16 cellular contexts compared by ENCODE assay signal in genomic region chr20:2655331-2656116, GRCh38. TPM values are rescaled to one million over a fixed set of nuclear protein-coding genes. Genes with fewer than 3 reads are reported as not detected.
A peak's percentile ranks its signal among the peaks of the same experiment; 100 is the strongest.
DNase-seq lines count a peak whose midpoint lies in the region; ATAC-seq and TF ChIP-seq lines count a peak whose summit lies in the region.
"Had no signal": no experiment of that assay in that cellular context is flagged by ENCODE, and none has a peak within 500 bp of the region (broad histone marks: within the 10 kb centered on the region; RNA-seq: fewer than 3 reads in every experiment).

No MANE protein-coding gene starts in this region.

- no peak for DNase-seq in activated T-cell treated with anti-CD3 and anti-CD28 coated beads, Interleukin-2, amount 50 U/mL, for 24 hours
- no peak for DNase-seq in activated T-cell treated with anti-CD3 and anti-CD28 coated beads, Interleukin-2, amount 50 U/mL, for 48 hours
- DNase-seq in activated CD8-positive, alpha-beta T cell treated with anti-CD3 and anti-CD28 coated beads, Interleukin-2, amount 10 ng/mL, durations not matched to agents 7 days and 5 days = no peak
- DNase-seq in nephron progenitor cell = no peak
- no peak for DNase-seq in HK-2 (ENCODE audit: unreplicated experiment)
- DNase-seq in smooth muscle cell (lab: John Stamatoyannopoulos, UW; ENCODE audit: unreplicated experiment) = no peak
- DNase-seq in AG08396 (ENCODE audit: low spot score) = no peak
- DNase-seq: gastrocnemius medialis; HCEC 1CT; NCI-H526; stimulated activated CD4-positive, alpha-beta T cell treated with anti-CD3 and anti-CD28 coated beads, Interleukin-4, amount 100 ng/mL, for 1 hour; stimulated activated naive B cell treated with anti-CD40 and anti-IgM and Interleukin-4, amounts not matched to agents 10 μg/mL and 1 μg/mL and 100 μg/mL, for 72 hours had no signal

- CTCF ChIA-PET in HEK293 (lab: Yijun Ruan, JAX) = interaction anchor here (1.1 to 16.0 kb wide), 3 partner anchors 11 to 134 kb away, joined by 3 to 166 read pairs (median 7); no protein-coding TSS in a partner anchor
- CTCF ChIA-PET in activated CD8-positive, alpha-beta T cell treated with anti-CD3 and anti-CD28 coated beads, Interleukin-2, amount 10 ng/mL, durations not matched to agents 7 days and 5 days (lab: Charles Lee) = interaction anchor here (1.1 to 6.8 kb wide), 2 partner anchors 8 to 133 kb away, joined by 5 to 50 read pairs; partner anchors contain the start of gene IDH3B

- no peak for TF ChIP-seq CTCF in HEK293 (tag by site-specific recombination; IDR thresholded peaks at IDR 0.05)
- TF ChIP-seq CTCF in nephron progenitor cell (IDR thresholded peaks at IDR 0.05) = no peak
- TF ChIP-seq CTCF in smooth muscle cell (IDR thresholded peaks at IDR 0.05; ENCODE audit: borderline replicate concordance, insufficient read depth, poor library complexity, severe bottlenecking) = no peak

- WGBS in smooth muscle cell (ENCODE audit: low lambda C conversion rate) = 96% methylated on average over 17 of the region's 17 CpGs

- no peaks in the 10 kb centered on the region for H3K27me3 Mint-ChIP-seq in activated T-cell treated with anti-CD3 and anti-CD28 coated beads, Interleukin-2, amount 50 U/mL, for 24 hours
- no peaks in the 10 kb centered on the region for H3K27me3 Mint-ChIP-seq in activated CD8-positive, alpha-beta T cell treated with anti-CD3 and anti-CD28 coated beads, Interleukin-2, amount 10 ng/mL, durations not matched to agents 7 days and 5 days (ENCODE audit: low read depth)
- peaks cover 3% of the 10 kb centered on the region for H3K27me3 Mint-ChIP-seq in nephron progenitor cell (ENCODE audit: low read depth, poor library complexity)
- H3K27me3 Mint-ChIP-seq: stimulated activated naive B cell treated with anti-CD40 and anti-IgM and Interleukin-4, amounts not matched to agents 10 μg/mL and 1 μg/mL and 100 μg/mL, for 72 hours had no signal

- peaks cover 35% of the 10 kb centered on the region for H3K79me2 ChIP-seq in smooth muscle cell (ENCODE audit: low read depth)

- peaks cover 30% of the 10 kb centered on the region for H4K20me1 ChIP-seq in smooth muscle cell (ENCODE audit: low read depth)

- ATAC-seq in activated CD8-positive, alpha-beta T cell treated with anti-CD3 and anti-CD28 coated beads, Interleukin-2, amount 10 ng/mL, durations not matched to agents 7 days and 5 days = no peak
- ATAC-seq: gastrocnemius medialis; Right ventricle myocardium inferior; stimulated activated naive B cell treated with anti-CD40 and anti-IgM and Interleukin-4, amounts not matched to agents 10 μg/mL and 1 μg/mL and 100 μg/mL, for 72 hours had no signal

- H3K27me3 ChIP-seq in smooth muscle cell (ENCODE audit: low read depth) = no peaks in the 10 kb centered on the region
- H3K27me3 ChIP-seq: gastrocnemius medialis had no signal

- H3F3A ChIP-seq in smooth muscle cell (ENCODE audit: low read depth) = peaks cover 33% of the 10 kb centered on the region

- peak overlapping the region; percentile 96 for H3K27ac Mint-ChIP-seq in activated T-cell treated with anti-CD3 and anti-CD28 coated beads, Interleukin-2, amount 50 U/mL, for 24 hours
- peak overlapping the region; percentile 89 for H3K27ac Mint-ChIP-seq in activated CD8-positive, alpha-beta T cell treated with anti-CD3 and anti-CD28 coated beads, Interleukin-2, amount 10 ng/mL, durations not matched to agents 7 days and 5 days
- peak overlapping the region; percentile 85 for H3K27ac Mint-ChIP-seq in nephron progenitor cell

- 0 out of 2 replicates have a peak overlapping the region, but pooled peaks have one; percentile 11 for H3K27ac ChIP-seq in HEK293 (ENCODE audit: extremely low read depth, low read depth, low read length)
- no peak overlapping the region for H3K27ac ChIP-seq in smooth muscle cell (ENCODE audit: low read depth)
- H3K27ac ChIP-seq: gastrocnemius medialis had no signal

- no peak overlapping the region for H3K4me2 ChIP-seq in smooth muscle cell

- H3K4me3 ChIP-seq in HEK293 (ENCODE audit: low read depth, low read length) (no peak overlapping the region), smooth muscle cell (no peak overlapping the region)
- H3K4me3 ChIP-seq: gastrocnemius medialis had no signal

- no peaks in the 10 kb centered on the region for H3K9me3 Mint-ChIP-seq in activated T-cell treated with anti-CD3 and anti-CD28 coated beads, Interleukin-2, amount 50 U/mL, for 24 hours
- no peaks in the 10 kb centered on the region for H3K9me3 Mint-ChIP-seq in activated CD8-positive, alpha-beta T cell treated with anti-CD3 and anti-CD28 coated beads, Interleukin-2, amount 10 ng/mL, durations not matched to agents 7 days and 5 days (ENCODE audit: insufficient read depth)
- no peaks in the 10 kb centered on the region for H3K9me3 Mint-ChIP-seq in nephron progenitor cell
- H3K9me3 Mint-ChIP-seq: stimulated activated naive B cell treated with anti-CD40 and anti-IgM and Interleukin-4, amounts not matched to agents 10 μg/mL and 1 μg/mL and 100 μg/mL, for 72 hours had no signal

- H3K9ac ChIP-seq in smooth muscle cell (ENCODE audit: low read depth) = no peak overlapping the region

- H3K36me3 ChIP-seq in HEK293 (ENCODE audit: control insufficient read depth in 2 of 2, insufficient read depth in 1 of 2, low read length in 2 of 2) (peaks cover 42 to 77% of the 10 kb centered on the region in 2 experiments), smooth muscle cell (ENCODE audit: low read depth) (no peaks in the 10 kb centered on the region)

- H2AFZ ChIP-seq in smooth muscle cell (ENCODE audit: low read depth) = no peak overlapping the region

- H3K9me3 ChIP-seq in HEK293 (ENCODE audit: control insufficient read depth, insufficient read depth, low read depth, low read length) (no peaks in the 10 kb centered on the region), smooth muscle cell (replicated peaks; ENCODE audit: low read depth) (no peaks in the 10 kb centered on the region)
- H3K9me3 ChIP-seq: gastrocnemius medialis had no signal

- H3K4me1 ChIP-seq in HEK293 (ENCODE audit: control insufficient read depth, insufficient read depth, low read length) (peaks cover 7% of the 10 kb centered on the region), smooth muscle cell (ENCODE audit: low read depth) (peaks cover 17% of the 10 kb centered on the region)

- H3K4me3 Mint-ChIP-seq in activated T-cell treated with anti-CD3 and anti-CD28 coated beads, Interleukin-2, amount 50 U/mL, for 24 hours = peak overlapping the region; percentile 91
- peak overlapping the region; percentile 88 for H3K4me3 Mint-ChIP-seq in activated CD8-positive, alpha-beta T cell treated with anti-CD3 and anti-CD28 coated beads, Interleukin-2, amount 10 ng/mL, durations not matched to agents 7 days and 5 days
- H3K4me3 Mint-ChIP-seq in nephron progenitor cell = no peak overlapping the region

- H3K36me3 Mint-ChIP-seq in activated T-cell treated with anti-CD3 and anti-CD28 coated beads, Interleukin-2, amount 50 U/mL, for 24 hours (ENCODE audit: low read depth) = peaks cover 87% of the 10 kb centered on the region
- peaks cover 74% of the 10 kb centered on the region for H3K36me3 Mint-ChIP-seq in activated CD8-positive, alpha-beta T cell treated with anti-CD3 and anti-CD28 coated beads, Interleukin-2, amount 10 ng/mL, durations not matched to agents 7 days and 5 days (ENCODE audit: low read depth)
- peaks cover 56% of the 10 kb centered on the region for H3K36me3 Mint-ChIP-seq in nephron progenitor cell (ENCODE audit: low read depth)

- H3K4me1 Mint-ChIP-seq in activated T-cell treated with anti-CD3 and anti-CD28 coated beads, Interleukin-2, amount 50 U/mL, for 24 hours (ENCODE audit: low read depth) = peaks cover 42% of the 10 kb centered on the region
- H3K4me1 Mint-ChIP-seq in activated CD8-positive, alpha-beta T cell treated with anti-CD3 and anti-CD28 coated beads, Interleukin-2, amount 10 ng/mL, durations not matched to agents 7 days and 5 days (ENCODE audit: low read depth) = peaks cover 42% of the 10 kb centered on the region
- H3K4me1 Mint-ChIP-seq in nephron progenitor cell = peaks cover 29% of the 10 kb centered on the region

- POLR2A ChIA-PET in HEK293 (lab: Yijun Ruan, JAX) = interaction anchor here (1.5 to 6.7 kb wide), 2 partner anchors 11 to 53 kb away, joined by 4 to 133 read pairs; partner anchors contain the start of gene IDH3B
- POLR2A ChIA-PET in activated CD8-positive, alpha-beta T cell treated with anti-CD3 and anti-CD28 coated beads, Interleukin-2, amount 10 ng/mL, durations not matched to agents 7 days and 5 days (lab: Charles Lee) = interaction anchor here (0.6 to 8.6 kb wide), 2 partner anchors 10 to 238 kb away, joined by 3 to 93 read pairs; partner anchors contain the start of gene IDH3B

TF ChIP-seq in HEK293, 187 proteins besides CTCF, POLR2A, EP300 and RAD21 (continues in another document):
- TF ChIP-seq ZNF24 (tag by site-specific recombination; IDR thresholded peaks at IDR 0.05) (no peak), ZNF394 (tag by site-specific recombination; IDR thresholded peaks at IDR 0.05; ENCODE audit: borderline replicate concordance) (peak; percentile 70; the same call in 1 of the 2 replicates), ZNF530 (tag by site-specific recombination; IDR thresholded peaks at IDR 0.05; ENCODE audit: low read depth) (no peak)

RNA-seq across cellular contexts. Expression of gene NOP56, which starts 3.1 kb away (rescaled TPM):
- 100 to 1,000 TPM; 441 to 450 TPM for total RNA-seq in activated CD8-positive, alpha-beta T cell treated with anti-CD3 and anti-CD28 coated beads, Interleukin-2, amount 10 ng/mL, durations not matched to agents 7 days and 5 days
- 99.2 and 108 TPM in 2 replicates for total RNA-seq in smooth muscle cell
- 115 and 154 TPM in 2 replicates for polyA plus RNA-seq in smooth muscle cell

RNA-seq across cellular contexts. Expression of gene IDH3B, which starts 8.5 kb away (rescaled TPM):
- 100 to 1,000 TPM in 1 of 2 experiments, 10 to 100 TPM in 1; 99.6 to 100 TPM for total RNA-seq in activated CD8-positive, alpha-beta T cell treated with anti-CD3 and anti-CD28 coated beads, Interleukin-2, amount 10 ng/mL, durations not matched to agents 7 days and 5 days
- total RNA-seq in smooth muscle cell = 64.2 and 72.3 TPM in 2 replicates
- polyA plus RNA-seq in smooth muscle cell = 89.6 and 122 TPM in 2 replicates

RNA-seq across cellular contexts. Expression of gene EBF4, which starts 37.1 kb away (rescaled TPM):
- not detected for total RNA-seq in activated CD8-positive, alpha-beta T cell treated with anti-CD3 and anti-CD28 coated beads, Interleukin-2, amount 10 ng/mL, durations not matched to agents 7 days and 5 days
- 8.2 and 9.7 TPM in 2 replicates for total RNA-seq in smooth muscle cell
- polyA plus RNA-seq in smooth muscle cell = 19.0 and 21.8 TPM in 2 replicates
- total RNA-seq: G401 had no signal
- polyA plus RNA-seq: keratinocyte had no signal
